22 cellular contexts compared by ENCODE assay signal in genomic region chrX:73267206-73267605, GRCh38. TPM values are rescaled to one million over a fixed set of nuclear protein-coding genes. Genes with fewer than 3 reads are reported as not detected.
"Had no signal": no experiment of that assay in that cellular context is flagged by ENCODE, and none has a peak within 500 bp of the region (broad histone marks: within the 10 kb centered on the region; RNA-seq: fewer than 3 reads in every experiment).

No MANE protein-coding gene starts in this region.

- ATAC-seq: effector memory CD8-positive, alpha-beta T cell; heart right ventricle; left cardiac atrium; left lung; left ventricle myocardium superior; lower lobe of right lung; mucosa of descending colon had no signal

- DNase-seq: dermis blood vessel endothelial cell; dorsolateral prefrontal cortex; effector CD4-positive, alpha-beta T cell; effector memory CD8-positive, alpha-beta T cell; endodermal cell; erythroblast; glutamatergic neuron; head of caudate nucleus; heart right ventricle; hippocampal formation; left cardiac atrium; left lung; left ventricle myocardium superior; lower lobe of right lung; mesenchymal stem cell; mucosa of descending colon; naive B cell had no signal

- H3K27ac ChIP-seq: coronary artery, dorsolateral prefrontal cortex, epithelial cell of prostate, esophagus muscularis mucosa, foreskin keratinocyte, heart right ventricle, left lung, lower lobe of right lung had no signal

- H3K27me3 ChIP-seq: esophagus muscularis mucosa, foreskin keratinocyte, left lung had no signal

- H3K9me3 ChIP-seq: esophagus muscularis mucosa, heart right ventricle, left lung, lower lobe of right lung, mucosa of descending colon had no signal

- H3K4me1 ChIP-seq: esophagus muscularis mucosa, foreskin keratinocyte, heart right ventricle, left lung, lower lobe of right lung had no signal

- H3K4me3 ChIP-seq: coronary artery, dorsolateral prefrontal cortex, esophagus muscularis mucosa, heart right ventricle, left lung, lower lobe of right lung, mucosa of descending colon had no signal

- H3K36me3 ChIP-seq: esophagus muscularis mucosa, heart right ventricle, left lung, lower lobe of right lung had no signal

RNA-seq across cellular contexts. Expression of gene NAP1L2, which starts 52.6 kb away (rescaled TPM):
- total RNA-seq: myocyte had no signal
